ENCODE assay signal across 8 cellular contexts in the genomic region with DNA sequence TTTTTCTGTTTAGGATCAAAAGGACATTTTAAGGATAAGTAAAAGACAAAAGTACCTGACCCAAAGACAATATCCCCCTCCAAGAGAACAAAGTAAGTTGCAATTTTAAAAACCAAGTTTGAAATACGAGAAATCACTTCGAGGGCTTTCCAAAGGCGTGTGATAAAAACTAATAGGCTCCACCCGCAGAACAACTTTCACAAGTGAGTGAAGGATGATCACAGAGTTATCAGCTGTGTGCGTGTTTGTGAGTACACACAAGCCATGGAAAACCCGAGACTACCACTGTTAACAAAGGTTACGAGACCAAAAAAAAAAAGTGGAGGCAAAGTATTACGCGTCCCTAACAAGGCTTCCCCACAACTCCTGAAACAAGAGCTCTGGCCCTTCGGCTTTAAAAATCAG. TPM values are rescaled to one million over a fixed set of nuclear protein-coding genes. Genes with fewer than 3 reads are reported as not detected.
DNase-seq lines count a peak whose midpoint lies in the region; ATAC-seq and TF ChIP-seq lines count a peak whose summit lies in the region.

No MANE protein-coding gene starts in this region.

- no peaks in the 10 kb centered on the region for H3K9me3 Mint-ChIP-seq in activated naive CD4-positive, alpha-beta T cell treated with anti-CD3 and anti-CD28 coated beads, Interleukin-2, amount 50 U/mL, for 24 hours
- H3K9me3 Mint-ChIP-seq in nephron progenitor cell, result no peaks in the 10 kb centered on the region

- H3K9me3 ChIP-seq in SJCRH30 (replicated peaks), result no peaks in the 10 kb centered on the region

- H3K27me3 ChIP-seq in SJCRH30, result no peaks in the 10 kb centered on the region

- H3K4me1 ChIP-seq in SJCRH30, result 0 out of 2 replicates have a peak, but pooled peaks cover 9% of the 10 kb centered on the region

- ATAC-seq in GM21576 (IDR thresholded peaks at IDR 0.05; ENCODE audit: unreplicated experiment) (no peak), GM19023 (IDR thresholded peaks at IDR 0.05; ENCODE audit: unreplicated experiment) (no peak)

- peak overlapping the region; percentile 79 for H3K4me3 ChIP-seq in SJCRH30

- H3K36me3 ChIP-seq in SJCRH30, result no peaks in the 10 kb centered on the region

- H3K4me1 Mint-ChIP-seq in activated naive CD4-positive, alpha-beta T cell treated with anti-CD3 and anti-CD28 coated beads, Interleukin-2, amount 50 U/mL, for 24 hours, result peaks cover 56% of the 10 kb centered on the region
- peaks cover 62% of the 10 kb centered on the region for H3K4me1 Mint-ChIP-seq in nephron progenitor cell

- H3K36me3 Mint-ChIP-seq in activated naive CD4-positive, alpha-beta T cell treated with anti-CD3 and anti-CD28 coated beads, Interleukin-2, amount 50 U/mL, for 24 hours, result peaks cover 2% of the 10 kb centered on the region
- H3K36me3 Mint-ChIP-seq in nephron progenitor cell (ENCODE audit: low read depth), result peaks cover 5% of the 10 kb centered on the region

- DNase-seq in activated naive CD4-positive, alpha-beta T cell (lab: John Stamatoyannopoulos, UW), result no peak
- DNase-seq in SJCRH30 (no peak), erythroblast (lab: John Stamatoyannopoulos, UW) (peak; percentile 77 to 80), nephron progenitor cell (no peak), HuH-7 (ENCODE audit: low spot score) (no peak)

- peak overlapping the region; percentile 90 for H3K4me3 Mint-ChIP-seq in activated naive CD4-positive, alpha-beta T cell treated with anti-CD3 and anti-CD28 coated beads, Interleukin-2, amount 50 U/mL, for 24 hours
- peak overlapping the region; percentile 97 for H3K4me3 Mint-ChIP-seq in nephron progenitor cell

- peak overlapping the region; percentile 93 for H3K27ac Mint-ChIP-seq in activated naive CD4-positive, alpha-beta T cell treated with anti-CD3 and anti-CD28 coated beads, Interleukin-2, amount 50 U/mL, for 24 hours
- H3K27ac Mint-ChIP-seq in nephron progenitor cell, result peak overlapping the region; percentile 96

- no peaks in the 10 kb centered on the region for H3K27me3 Mint-ChIP-seq in activated naive CD4-positive, alpha-beta T cell treated with anti-CD3 and anti-CD28 coated beads, Interleukin-2, amount 50 U/mL, for 24 hours
- H3K27me3 Mint-ChIP-seq in nephron progenitor cell (ENCODE audit: low read depth, poor library complexity), result no peaks in the 10 kb centered on the region

- no peak for TF ChIP-seq POLR2A in erythroblast (IDR thresholded peaks at IDR 0.05; ENCODE audit: low read length)

- no peak for TF ChIP-seq CTCF in nephron progenitor cell (IDR thresholded peaks at IDR 0.05)

- peak overlapping the region; percentile 83 for H3K27ac ChIP-seq in SJCRH30

RNA-seq across cellular contexts. Expression of gene SMAD2, which starts 0.8 kb away (rescaled TPM):
- 67.4 and 69.8 TPM in 2 replicates for total RNA-seq in SJCRH30 (2014; rRNA removed; shearing (Covaris generic))

Comparison
In these comparisons a context has a peak if more than half of its experiments do, and no peak if none do; other contexts are left out.
1. DNase-seq: peak in erythroblast (2 of 2); none in activated naive CD4-positive, alpha-beta T cell (0 of 4), SJCRH30 (0 of 2), nephron progenitor cell (single experiment) and HuH-7 (single experiment).